35 cellular contexts compared by ENCODE assay signal in genomic region chr9:117907420-117907819, GRCh38.
"Had no signal": no experiment of that assay in that cellular context is flagged by ENCODE, and none has a peak within 500 bp of the region (broad histone marks: within the 10 kb centered on the region; RNA-seq: fewer than 3 reads in every experiment).

No MANE protein-coding gene starts in this region.

- H3K9me3 ChIP-seq: colonic mucosa had no signal

- DNase-seq: activated CD4-positive, alpha-beta memory T cell treated with anti-CD3 and anti-CD28 coated beads, Interleukin-2, amount 10 ng/mL, durations not matched to agents 7 days and 5 days; activated CD4-positive, alpha-beta T cell treated with anti-CD3 and anti-CD28 coated beads for 1 hour; activated CD4-positive, alpha-beta T cell treated with anti-CD3 and anti-CD28 coated beads for 4 hours; activated CD4-positive, alpha-beta T cell treated with anti-CD3 and anti-CD28 coated beads, Interleukin-2, amount 10 ng/mL, durations not matched to agents 7 days and 5 days; activated CD4-positive, alpha-beta T cell treated with anti-CD3 and anti-CD28 coated beads, Interleukin-2, amount 50 U/mL, for 4 hours; activated CD8-positive, alpha-beta memory T cell treated with anti-CD3 and anti-CD28 coated beads, Interleukin-2, amount 50 U/mL, for 48 hours; activated effector memory CD4-positive, alpha-beta T cell treated with Interleukin-2 at 50 U/mL for 16 hours; activated gamma-delta T cell treated with Interleukin-2 at 50 U/mL for 16 hours; activated naive CD4-positive, alpha-beta T cell treated with anti-CD3 and anti-CD28 coated beads for 36 hours; activated naive CD8-positive, alpha-beta T cell treated with anti-CD3 and anti-CD28 coated beads for 36 hours; activated naive CD8-positive, alpha-beta T cell treated with anti-CD3 and anti-CD28 coated beads, Interleukin-2, amount 50 U/mL, for 24 hours; activated T-cell treated with anti-CD3 and anti-CD28 coated beads for 4 hours; activated T-cell treated with anti-CD3 and anti-CD28 coated beads, Interleukin-2, amount 50 U/mL, for 24 hours; activated T-cell treated with anti-CD3 and anti-CD28 coated beads, Interleukin-2, amount 50 U/mL, for 72 hours; adrenal gland; central memory CD4-positive, alpha-beta T cell; cerebellar nuclear complex; colonic mucosa; effector CD8-positive, alpha-beta T cell; esophagus squamous epithelium; foreskin melanocyte; heart right ventricle; T-helper 2 cell had no signal

- ATAC-seq: activated naive CD8-positive, alpha-beta T cell treated with anti-CD3 and anti-CD28 coated beads, Interleukin-2, amount 50 U/mL, for 24 hours; activated T-cell treated with anti-CD3 and anti-CD28 coated beads, Interleukin-2, amount 50 U/mL, for 72 hours; activated T-helper 17 cell treated with anti-CD3 and anti-CD28 coated beads, Interleukin-2, amount 50 U/mL, for 72 hours; gastroesophageal sphincter; heart right ventricle; WTC11 had no signal

- H3K27ac ChIP-seq: adrenal gland, ascending aorta, breast epithelium, cardiac muscle cell, colonic mucosa, epithelial cell of prostate, esophagus squamous epithelium, gastroesophageal sphincter, heart right ventricle, hepatocyte, VCaP had no signal

- FAIRE-seq: endometrium, endothelial cell of umbilical vein, TTC549 had no signal

- H3K4me3 ChIP-seq: adrenal gland, ascending aorta, breast epithelium, cardiac muscle cell, colonic mucosa, esophagus squamous epithelium, gastroesophageal sphincter, heart right ventricle, hepatocyte had no signal

- H3K36me3 ChIP-seq: adrenal gland, ascending aorta, breast epithelium, cardiac muscle cell, colonic mucosa, esophagus squamous epithelium, gastroesophageal sphincter, heart right ventricle had no signal

- H3K4me1 ChIP-seq: adrenal gland, ascending aorta, breast epithelium, colonic mucosa, esophagus squamous epithelium, gastroesophageal sphincter, heart right ventricle had no signal

- H3K27me3 ChIP-seq: adrenal gland, ascending aorta, breast epithelium, cardiac muscle cell, colonic mucosa, esophagus squamous epithelium, gastroesophageal sphincter, heart right ventricle, hepatocyte had no signal
